8 cellular contexts compared by ENCODE assay signal in genomic region chr6:79543886-79544285, GRCh38. TPM values are rescaled to one million over a fixed set of nuclear protein-coding genes. Genes with fewer than 3 reads are reported as not detected.
DNase-seq lines count a peak whose midpoint lies in the region; ATAC-seq, FAIRE-seq and TF ChIP-seq lines count a peak whose summit lies in the region.

No MANE protein-coding gene starts in this region.

- TF ChIP-seq POLR2A in A549 (IDR thresholded peaks at IDR 0.05; ENCODE audit: low read length), result no peak

- H3K4me2 ChIP-seq in A549, result peak overlapping the region; percentile 77
- H3K4me2 ChIP-seq in hepatocyte, result peak overlapping the region; percentile 47

- no peak overlapping the region for H3K4me3 ChIP-seq in A549
- no peak overlapping the region for H3K4me3 ChIP-seq in hepatocyte

- no peaks in the 10 kb centered on the region for H3K9me2 ChIP-seq in hepatocyte (replicated peaks; ENCODE audit: insufficient read depth)

- H3K9me3 ChIP-seq in A549 (no peaks in the 10 kb centered on the region), hepatocyte (ENCODE audit: low read depth) (no peaks in the 10 kb centered on the region)

- H3K4me1 ChIP-seq in A549 (peaks cover 24% of the 10 kb centered on the region), hepatocyte (ENCODE audit: insufficient read depth) (peaks cover 15% of the 10 kb centered on the region)

- CTCF ChIA-PET in A549 (lab: Yijun Ruan, JAX), result no interaction called here

- no peaks in the 10 kb centered on the region for H3K36me3 ChIP-seq in hepatocyte (replicated peaks; ENCODE audit: insufficient read depth, low read depth)

- no peak for TF ChIP-seq RAD21 in A549 (conservative IDR thresholded peaks at IDR 0.05 in 1 of 2, IDR thresholded peaks at IDR 0.05 in 1 of 2)

- DNase-seq in A549 (ENCODE audit: low read depth in 1 of 2, low spot score in 1 of 2) (no peak), hepatocyte (ENCODE audit: low spot score) (no peak), GM13976 (ENCODE audit: low spot score) (no peak), SIG-M5 treated with dmso at 0.1 percent for 504 hours (lab: John Stamatoyannopoulos, UW; ENCODE audit: unreplicated experiment) (no peak), GM13977 (ENCODE audit: low spot score) (no peak)
- no peak for DNase-seq in T-helper 2 cell treated with Interferon-gamma antibody and Interleukin-4, amounts not matched to agents 5 μg/mL and 100 μg/mL, for 36 hours (ENCODE audit: low spot score)

- no peaks in the 10 kb centered on the region for H3K9me3 Mint-ChIP-seq in T-helper 2 cell treated with Interferon-gamma antibody and Interleukin-4, amounts not matched to agents 5 μg/mL and 100 μg/mL, for 36 hours

- peaks cover 10% of the 10 kb centered on the region for H3K79me2 ChIP-seq in hepatocyte

- H3K27ac ChIP-seq in A549 (peak overlapping the region; percentile 61 to 75), hepatocyte (peak overlapping the region; percentile 66)

- ATAC-seq in A549, result no peak
- ATAC-seq in GM19467 (IDR thresholded peaks at IDR 0.05; ENCODE audit: unreplicated experiment), result peak; percentile 6
- peak; percentile 16 for ATAC-seq in HG03520 (IDR thresholded peaks at IDR 0.05; ENCODE audit: unreplicated experiment)

- no peak for TF ChIP-seq EP300 in A549 (IDR thresholded peaks at IDR 0.05)

- peaks cover 4% of the 10 kb centered on the region for H3K4me1 Mint-ChIP-seq in T-helper 2 cell treated with Interferon-gamma antibody and Interleukin-4, amounts not matched to agents 5 μg/mL and 100 μg/mL, for 36 hours (ENCODE audit: low read depth)

- H3K4me3 Mint-ChIP-seq in T-helper 2 cell treated with Interferon-gamma antibody and Interleukin-4, amounts not matched to agents 5 μg/mL and 100 μg/mL, for 36 hours, result no peak overlapping the region

- H3K27me3 Mint-ChIP-seq in T-helper 2 cell treated with Interferon-gamma antibody and Interleukin-4, amounts not matched to agents 5 μg/mL and 100 μg/mL, for 36 hours (ENCODE audit: low read depth), result no peaks in the 10 kb centered on the region

- WGBS in A549 (ENCODE audit: missing lambda C conversion rate), result 100% methylated on average over 1 of the region's 1 CpG
- WGBS in hepatocyte (ENCODE audit: low lambda C conversion rate, missing lambda C conversion rate), result 82% methylated on average over 1 of the region's 1 CpG

- H4K20me1 ChIP-seq in hepatocyte (ENCODE audit: insufficient read depth, poor library complexity, severe bottlenecking), result no peaks in the 10 kb centered on the region

- no peak overlapping the region for H2AFZ ChIP-seq in hepatocyte

- H3K27me3 ChIP-seq in hepatocyte, result no peaks in the 10 kb centered on the region

- FAIRE-seq in A549 (lab: Jason Lieb, UNC), result no peak

- POLR2A ChIA-PET in A549 (lab: Yijun Ruan, JAX), result no interaction called here

- no peak overlapping the region for H3K27ac Mint-ChIP-seq in T-helper 2 cell treated with Interferon-gamma antibody and Interleukin-4, amounts not matched to agents 5 μg/mL and 100 μg/mL, for 36 hours

- in situ Hi-C loops in GM13976 (cut with MboI; ENCODE audit: low sequenced_read_pairs, unreplicated experiment), result no loop called here
- in situ Hi-C loops in GM13977 (cut with MboI; ENCODE audit: low pct_unique_long_range_greater_than_20kb, low sequenced_read_pairs, unreplicated experiment), result no loop called here

- TF ChIP-seq CTCF in A549 (IDR thresholded peaks at IDR 0.05) (no peak), hepatocyte (IDR thresholded peaks at IDR 0.05; ENCODE audit: poor library complexity) (no peak), GM13976 (IDR thresholded peaks at IDR 0.05; ENCODE audit: borderline replicate concordance, control extremely low read depth, extremely low read depth, insufficient read depth, missing control alignments) (no peak), GM13977 (IDR thresholded peaks at IDR 0.05; ENCODE audit: extremely low read depth, insufficient read depth, missing control alignments) (no peak)

- no peaks in the 10 kb centered on the region for H3K36me3 Mint-ChIP-seq in T-helper 2 cell treated with Interferon-gamma antibody and Interleukin-4, amounts not matched to agents 5 μg/mL and 100 μg/mL, for 36 hours (ENCODE audit: low read depth)

TF ChIP-seq in A549, 52 proteins besides CTCF, POLR2A, EP300 and RAD21:
- no peak for TF ChIP-seq RCOR1 (IDR thresholded peaks at IDR 0.05; ENCODE audit: low read depth, low read length)
- no peak for TF ChIP-seq POLR2AphosphoS2 (conservative IDR thresholded peaks at IDR 0.05; ENCODE audit: low read length)
- no peak for TF ChIP-seq GATA3 (IDR thresholded peaks at IDR 0.05; ENCODE audit: borderline replicate concordance)
- TF ChIP-seq PBX3 (IDR thresholded peaks at IDR 0.05), result no peak
- TF ChIP-seq REST (IDR thresholded peaks at IDR 0.05), result no peak
- TF ChIP-seq KDM5A (IDR thresholded peaks at IDR 0.05), result no peak
- no peak for TF ChIP-seq PHF8 (IDR thresholded peaks at IDR 0.05; ENCODE audit: borderline replicate concordance, low read depth)
- no peak for TF ChIP-seq ZFP36 (IDR thresholded peaks at IDR 0.05; ENCODE audit: borderline replicate concordance, partially characterized antibody)
- TF ChIP-seq MAFK (IDR thresholded peaks at IDR 0.05; ENCODE audit: partially characterized antibody), result no peak
- no peak for TF ChIP-seq CHD4 (IDR thresholded peaks at IDR 0.05; ENCODE audit: borderline replicate concordance)
- no peak for TF ChIP-seq HES2 (IDR thresholded peaks at IDR 0.05)
- no peak for TF ChIP-seq RFX5 (IDR thresholded peaks at IDR 0.05)
- no peak for TF ChIP-seq ESRRA (IDR thresholded peaks at IDR 0.05; ENCODE audit: borderline replicate concordance, low read length)
- TF ChIP-seq FOSB (CRISPR knock-in tag; IDR thresholded peaks at IDR 0.05), result no peak
- TF ChIP-seq CEBPB (IDR thresholded peaks at IDR 0.05), result no peak

RNA-seq across cellular contexts. Expression of gene LCA5, which starts 6.7 kb away (rescaled TPM):
- 2.2 and 3.0 TPM in 2 replicates for polyA plus RNA-seq in A549 (2011; rRNA removed)
- 0.12 and 0.19 TPM in 2 replicates for polyA plus RNA-seq in A549 (2012; cell fraction: cytosol; rRNA removed)
- 0.11 and 0.17 TPM in 2 replicates for polyA plus RNA-seq in A549 (2012; cell fraction: nucleus; rRNA removed)
- polyA plus RNA-seq in A549 (2017; fragmentation: RNase III; extraction: RNeasy Plus Mini Kit Qiagen cat#74134 plus additional on column Dnase treatment), result 1.0 to 1.4 TPM (median 1.2 TPM) in 3 replicates
- 0.83 TPM in 2 replicates for polyA minus RNA-seq in A549 (2011; rRNA and poly(A)+ RNA removed)
- total RNA-seq in hepatocyte, result 4.5 and 5.6 TPM in 2 replicates
- 2.4 and 3.6 TPM in 2 replicates for polyA plus RNA-seq in hepatocyte

Comparison
In these comparisons a context has a peak if more than half of its experiments do, and no peak if none do; other contexts are left out.
1. ATAC-seq: peak in GM19467 (single experiment) and HG03520 (single experiment); none in A549 (0 of 2).